13 cellular contexts compared by ENCODE assay signal in genomic region chr18:21327101-21327500, GRCh38.
"Had no signal": no experiment of that assay in that cellular context is flagged by ENCODE, and none has a peak within 500 bp of the region (broad histone marks: within the 10 kb centered on the region; RNA-seq: fewer than 3 reads in every experiment).

No MANE protein-coding gene starts in this region.

- H3K36me3 Mint-ChIP-seq: memory B cell had no signal

- H3K4me1 Mint-ChIP-seq: activated B cell treated with CpG ODN at 0.5 μM for 24 hours; activated CD4-positive, alpha-beta T cell treated with anti-CD3 and anti-CD28 coated beads, Interleukin-2, amount 10 ng/mL, durations not matched to agents 24 days and 14 days; memory B cell had no signal

- H3K4me1 ChIP-seq: left lung had no signal

- DNase-seq: activated B cell treated with CpG ODN at 0.5 μM for 24 hours; activated CD4-positive, alpha-beta T cell treated with anti-CD3 and anti-CD28 coated beads, Interleukin-2, amount 10 ng/mL, durations not matched to agents 24 days and 14 days; activated naive CD4-positive, alpha-beta T cell treated with Interleukin-2 at 50 U/mL for 16 hours; foreskin melanocyte; head of caudate nucleus; left lung; ovary; stimulated activated CD4-positive, alpha-beta T cell treated with anti-CD3 and anti-CD28 coated beads, Interleukin-12 subunit alpha, Interleukin-12 subunit beta, amount 100 ng/mL, for 4 hours; stimulated activated CD4-positive, alpha-beta T cell treated with anti-CD3 and anti-CD28 coated beads, Interleukin-2, amount 100 ng/mL, for 48 hours; stimulated activated naive CD8-positive, alpha-beta T cell treated with anti-CD3 and anti-CD28 coated beads, Interleukin-15, Interleukin-2, amounts not matched to agents 100 U/mL and 50 U/mL, for 24 hours; upper lobe of right lung had no signal

- H3K9me3 ChIP-seq: left lung, ovary, suprapubic skin, upper lobe of right lung had no signal

- H3K9me3 Mint-ChIP-seq: activated B cell treated with CpG ODN at 0.5 μM for 24 hours; activated CD4-positive, alpha-beta T cell treated with anti-CD3 and anti-CD28 coated beads, Interleukin-2, amount 10 ng/mL, durations not matched to agents 24 days and 14 days; memory B cell had no signal

- H3K4me3 ChIP-seq: left lung, ovary, suprapubic skin, upper lobe of right lung had no signal

- H3K27me3 ChIP-seq: left lung, ovary, suprapubic skin, upper lobe of right lung had no signal

- H3K27me3 Mint-ChIP-seq: activated B cell treated with CpG ODN at 0.5 μM for 24 hours had no signal

- H3K36me3 ChIP-seq: left lung, ovary, suprapubic skin, upper lobe of right lung had no signal

- ATAC-seq: left lung; stimulated activated naive CD8-positive, alpha-beta T cell treated with anti-CD3 and anti-CD28 coated beads, Interleukin-15, Interleukin-2, amounts not matched to agents 100 U/mL and 50 U/mL, for 24 hours; upper lobe of right lung had no signal

- H3K4me3 Mint-ChIP-seq: activated B cell treated with CpG ODN at 0.5 μM for 24 hours; activated CD4-positive, alpha-beta T cell treated with anti-CD3 and anti-CD28 coated beads, Interleukin-2, amount 10 ng/mL, durations not matched to agents 24 days and 14 days; memory B cell had no signal

- H3K27ac ChIP-seq: left lung, ovary, suprapubic skin, upper lobe of right lung had no signal

- H3K27ac Mint-ChIP-seq: activated B cell treated with CpG ODN at 0.5 μM for 24 hours; activated CD4-positive, alpha-beta T cell treated with anti-CD3 and anti-CD28 coated beads, Interleukin-2, amount 10 ng/mL, durations not matched to agents 24 days and 14 days; memory B cell had no signal
